Comparison of ENCODE assay signal across 9 cellular contexts in the genomic region with DNA sequence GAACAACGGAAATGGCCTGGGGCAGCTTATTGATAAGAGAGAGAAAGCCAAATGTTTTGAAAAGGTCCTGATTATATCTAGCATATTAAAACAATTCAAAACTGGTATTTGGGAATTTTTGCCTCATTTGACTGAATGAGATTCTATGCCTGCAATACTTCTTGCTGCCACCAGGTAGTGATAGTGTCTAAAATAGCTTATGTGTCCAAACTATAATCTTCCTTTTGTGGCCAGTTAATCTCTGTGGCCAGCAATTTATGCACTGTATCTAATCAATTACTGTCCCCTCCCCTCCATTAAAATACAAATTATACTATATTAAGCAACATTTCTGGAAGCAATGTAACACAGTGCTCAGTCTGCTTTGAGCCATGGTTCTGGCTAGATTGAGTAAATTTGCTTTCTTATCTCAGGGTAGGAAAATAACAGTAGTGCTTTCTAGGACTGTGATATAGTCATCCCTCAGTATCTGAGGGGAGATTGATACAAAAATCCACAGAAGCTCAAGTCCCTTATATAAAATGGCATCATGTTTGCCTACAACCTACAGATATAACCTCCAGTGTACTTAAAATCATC.
A peak's percentile ranks its signal among the peaks of the same experiment; 100 is the strongest.
DNase-seq lines count a peak whose midpoint lies in the region; ATAC-seq, FAIRE-seq and TF ChIP-seq lines count a peak whose summit lies in the region.
"Had no signal": no experiment of that assay in that cellular context is flagged by ENCODE, and none has a peak within 500 bp of the region (broad histone marks: within the 10 kb centered on the region; RNA-seq: fewer than 3 reads in every experiment).

No MANE protein-coding gene starts in this region.

- in situ Hi-C loops in Panc1 (cut with HindIII; ENCODE audit: low pct_unique_long_range_greater_than_20kb, low sequenced_read_pairs) = no loop called here

- no peak for FAIRE-seq in H54 (lab: Jason Lieb, UNC)

- POLR2A ChIA-PET in Panc1 (lab: Charles Lee) = interaction anchor here (0.6 kb wide), 1 partner anchor 121 kb away, joined by 3 read pairs; no protein-coding TSS in a partner anchor

- DNase-seq in right atrium auricular region (ENCODE audit: low spot score) (no peak), right cardiac atrium (no peak), Panc1 (ENCODE audit: low read depth, low spot score) (no peak), fibroblast of mammary gland (ENCODE audit: low read depth) (no peak), upper lobe of left lung (no peak), AG20443 (ENCODE audit: low spot score) (no peak), H54 (ENCODE audit: insufficient read length, low spot score) (no peak), activated T-cell treated with anti-CD3 and anti-CD28 coated beads for 4 hours (no peak)
- DNase-seq: CD8-positive, alpha-beta memory T cell had no signal

- H3K4me1 ChIP-seq in right atrium auricular region = peaks cover 0 to 19% of the 10 kb centered on the region in 2 donors
- peaks cover 2% of the 10 kb centered on the region for H3K4me1 ChIP-seq in right cardiac atrium (ENCODE audit: control insufficient read depth, insufficient read depth, low read length)
- no peaks in the 10 kb centered on the region for H3K4me1 ChIP-seq in Panc1 (ENCODE audit: control insufficient read depth, insufficient read depth, low read length)
- peaks cover 8 to 17% (median 13%) of the 10 kb centered on the region in 4 donors for H3K4me1 ChIP-seq in upper lobe of left lung

- H3K36me3 ChIP-seq in right atrium auricular region = no peaks in the 10 kb centered on the region
- H3K36me3 ChIP-seq in Panc1 (ENCODE audit: control insufficient read depth, insufficient read depth, low read length) = no peaks in the 10 kb centered on the region
- H3K36me3 ChIP-seq in upper lobe of left lung = no peaks in the 10 kb centered on the region

- peaks cover 0 to 16% of the 10 kb centered on the region in 2 donors for H3K9me3 ChIP-seq in right atrium auricular region
- H3K9me3 ChIP-seq in right cardiac atrium (ENCODE audit: control insufficient read depth, low read length) = no peaks in the 10 kb centered on the region
- peaks cover 3% of the 10 kb centered on the region; the same call in 1 of the 2 replicates for H3K9me3 ChIP-seq in Panc1 (ENCODE audit: control insufficient read depth, insufficient read depth, low read depth, low read length)
- H3K9me3 ChIP-seq in upper lobe of left lung = peaks cover 8 to 10% (median 8%) of the 10 kb centered on the region in 4 donors

- H3K4me3 ChIP-seq in right atrium auricular region (no peak overlapping the region), right cardiac atrium (ENCODE audit: low read length) (no peak overlapping the region), Panc1 (ENCODE audit: low read depth in 2 of 2, low read length in 2 of 2) (no peak overlapping the region), fibroblast of mammary gland (ENCODE audit: control insufficient read depth, low read depth, low read length) (no peak overlapping the region), upper lobe of left lung (no peak overlapping the region)

- intact Hi-C loops in right cardiac atrium (cut with DNase I) (loop anchor here in 1 of 4 donors (10.0 kb wide), 1 partner anchor 175 kb away; no protein-coding TSS in a partner anchor), Panc1 (cut with micrococcal nuclease; ENCODE audit: unreplicated experiment) (loop anchor here (5.0 kb wide), 2 partner anchors 183 to 198 kb away; no protein-coding TSS in a partner anchor)

- TF ChIP-seq CTCF in right atrium auricular region (IDR thresholded peaks at IDR 0.05) (peak; percentile 16 to 38), Panc1 (IDR thresholded peaks at IDR 0.05) (peak; percentile 68; the same call in 1 of the 2 replicates), fibroblast of mammary gland (conservative IDR thresholded peaks at IDR 0.05; ENCODE audit: control insufficient read depth, insufficient read depth, low read depth, low read length) (peak; percentile 56), upper lobe of left lung (IDR thresholded peaks at IDR 0.05) (peak in 5 of 6 experiments; percentile 15 to 55 (median 22))

- no TSS peak for BruUV-seq in Panc1 (replicated peaks; lab: Mats Ljungman, UMichigan)

- TF ChIP-seq POLR2A in upper lobe of left lung (IDR thresholded peaks at IDR 0.05) (no peak), H54 (IDR thresholded peaks at IDR 0.05; ENCODE audit: low read depth, low read length) (no peak)

- no peak for TF ChIP-seq EP300 in upper lobe of left lung (IDR thresholded peaks at IDR 0.05)

- CTCF ChIA-PET in Panc1 (lab: Charles Lee) = interaction anchor here (1.0 to 2.1 kb wide), 4 partner anchors 92 to 196 kb away, joined by 3 to 11 read pairs (median 6); a partner anchor contains a TSS

- no peak overlapping the region for H3K27ac ChIP-seq in right atrium auricular region
- no peak overlapping the region for H3K27ac ChIP-seq in right cardiac atrium (ENCODE audit: low read length)
- H3K27ac ChIP-seq in Panc1 (ENCODE audit: low read length) = no peak overlapping the region
- H3K27ac ChIP-seq in upper lobe of left lung = no peak overlapping the region

- no peaks in the 10 kb centered on the region for H3K27me3 ChIP-seq in right atrium auricular region
- no peaks in the 10 kb centered on the region for H3K27me3 ChIP-seq in right cardiac atrium (ENCODE audit: control insufficient read depth, insufficient read depth)
- H3K27me3 ChIP-seq in Panc1 (ENCODE audit: control insufficient read depth, insufficient read depth, low read length) = 0 out of 2 replicates have a peak, but pooled peaks cover 2% of the 10 kb centered on the region
- H3K27me3 ChIP-seq in upper lobe of left lung = no peaks in the 10 kb centered on the region

- no peak for ATAC-seq in right cardiac atrium
- no peak for ATAC-seq in Panc1
- ATAC-seq in upper lobe of left lung (ENCODE audit: low FRiP score in 2 of 2) = no peak

- 48% methylated on average over 1 of the region's 1 CpG for WGBS in right cardiac atrium
- 66 to 78% methylated on average over 1 of the region's 1 CpG for WGBS in upper lobe of left lung, 2 donors
